In the genomic region with DNA sequence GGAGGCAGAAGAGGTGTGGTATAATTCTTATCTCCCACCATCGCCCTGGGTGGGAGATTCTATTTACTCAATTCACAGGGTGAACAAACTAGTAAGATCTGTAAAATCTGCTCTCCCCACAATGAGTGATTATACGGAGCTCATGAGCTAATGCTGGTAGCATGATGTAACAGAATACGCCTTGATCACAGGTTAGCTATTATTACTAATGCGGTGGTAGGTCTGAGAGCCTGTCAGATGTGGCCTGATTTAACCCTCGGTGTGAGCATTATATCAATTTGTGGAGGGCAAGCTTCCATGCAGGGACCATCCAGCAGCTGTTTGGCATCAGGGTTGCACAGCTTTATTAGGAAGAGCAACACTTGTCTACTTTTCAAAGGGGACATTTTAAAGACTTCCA, we compare ENCODE assay signal across 15 cellular contexts. TPM values are rescaled to one million over a fixed set of nuclear protein-coding genes. Genes with fewer than 3 reads are reported as not detected.
A peak's percentile ranks its signal among the peaks of the same experiment; 100 is the strongest.
DNase-seq lines count a peak whose midpoint lies in the region; TF ChIP-seq lines count a peak whose summit lies in the region.
"Had no signal": no experiment of that assay in that cellular context is flagged by ENCODE, and none has a peak within 500 bp of the region (broad histone marks: within the 10 kb centered on the region; RNA-seq: fewer than 3 reads in every experiment).

No MANE protein-coding gene starts in this region.

- H3K27ac ChIP-seq in BLaER1: no peak overlapping the region
- H3K27ac ChIP-seq: C4-2B, parathyroid adenoma had no signal

- H3K4me1 ChIP-seq in BLaER1: peaks cover 43% of the 10 kb centered on the region
- H3K4me1 ChIP-seq in adipocyte (ENCODE audit: control insufficient read depth, insufficient read depth, low read length): peaks cover 44% of the 10 kb centered on the region
- H3K4me1 ChIP-seq: parathyroid adenoma had no signal

- H4K20me1 ChIP-seq in BLaER1: no peaks in the 10 kb centered on the region

- H3K4me3 ChIP-seq in BLaER1: no peak overlapping the region
- H3K4me3 ChIP-seq in MG63: no peak overlapping the region
- H3K4me3 ChIP-seq in adipocyte (ENCODE audit: low read length): peak overlapping the region; percentile 43
- H3K4me3 ChIP-seq in lower leg skin (ENCODE audit: low read depth, poor library complexity, severe bottlenecking): no peak overlapping the region
- H3K4me3 ChIP-seq in H7 (ENCODE audit: insufficient read depth, low read depth, low read length): no peak overlapping the region

- intact Hi-C loops in lower leg skin (cut with DNase I; ENCODE audit: low total_unique reads): no loop called here

- TF ChIP-seq CTCF in lower leg skin (IDR thresholded peaks at IDR 0.05): no peak

- H3K4me2 ChIP-seq in BLaER1: peak overlapping the region; percentile 25; the same call in 1 of the 2 replicates

- H3K9ac ChIP-seq in BLaER1 (no peak overlapping the region), adipocyte (ENCODE audit: low read length) (peak overlapping the region; percentile 62)
- H3K9ac ChIP-seq: parathyroid adenoma had no signal

- DNase-seq in MG63 (peak; percentile 13), adipocyte (ENCODE audit: low read depth) (no peak), myocyte (ENCODE audit: low read depth) (peak; percentile 65), NCI-H1436 treated with DMSO at 0.1 percent for 48 hours (lab: John Stamatoyannopoulos, UW) (no peak), lower leg skin (ENCODE audit: low spot score in 2 of 2) (no peak), H7 (no peak)
- DNase-seq in effector CD8-positive, alpha-beta T cell (lab: John Stamatoyannopoulos, UW): no peak
- DNase-seq: GF-D8, midbrain, NCI-H510A, T1000 had no signal

- H3K9me3 ChIP-seq in BLaER1: peaks cover 14% of the 10 kb centered on the region; the same call in 1 of the 2 replicates
- H3K9me3 ChIP-seq in MG63: no peaks in the 10 kb centered on the region
- no peaks in the 10 kb centered on the region for H3K9me3 ChIP-seq in adipocyte (ENCODE audit: control insufficient read depth, low read length)

- H3K27me3 ChIP-seq in BLaER1 (no peaks in the 10 kb centered on the region), MG63 (no peaks in the 10 kb centered on the region), adipocyte (replicated peaks; ENCODE audit: control insufficient read depth, insufficient read depth, low read length) (peaks cover 50% of the 10 kb centered on the region), H7 (ENCODE audit: control insufficient read depth, insufficient read depth, low read length) (no peaks in the 10 kb centered on the region; the same call in 1 of the 2 replicates)

- H3K36me3 ChIP-seq in BLaER1 (no peaks in the 10 kb centered on the region), MG63 (no peaks in the 10 kb centered on the region), adipocyte (ENCODE audit: control insufficient read depth, insufficient read depth, low read length, severe bottlenecking) (no peaks in the 10 kb centered on the region), H7 (replicated peaks; ENCODE audit: control insufficient read depth, insufficient read depth, low read length) (no peaks in the 10 kb centered on the region)

- TF ChIP-seq POLR2A in lower leg skin (IDR thresholded peaks at IDR 0.05): no peak

- 24 to 36% methylated on average over 5 of the region's 5 CpGs for WGBS in lower leg skin, 2 donors

RNA-seq across cellular contexts. Expression of a gene that starts 18.5 kb away (rescaled TPM):
- total RNA-seq in MG63 (2014; rRNA removed; shearing (Covaris generic); ENCODE audit: low replicate concordance): 0.20 TPM in 1 of 2 replicates, not detected in the other
- total RNA-seq in myocyte (not detected in 2 replicates), lower leg skin (1 to 10 TPM in 2 of 4 donors, under 1 TPM in 1, not detected in 1; 0.99 to 1.8 (median 1.1) TPM)
- polyA plus RNA-seq in myocyte (2012): 0.09 TPM
- total RNA-seq in H7 (2014; rRNA removed; shearing (Covaris generic)): not detected in 2 replicates
- total RNA-seq: Right ventricle myocardium inferior had no signal

RNA-seq across cellular contexts. Expression of a gene that starts 32.4 kb away (rescaled TPM):
- 0.22 and 1.4 TPM in 2 replicates for total RNA-seq in MG63 (2014; rRNA removed; shearing (Covaris generic); ENCODE audit: low replicate concordance)
- total RNA-seq in myocyte (2.4 and 2.5 TPM in 2 replicates), lower leg skin (10 to 100 TPM in 1 of 4 donors, 1 to 10 TPM in 3; 5.9 to 10.5 (median 9.0) TPM)
- 0.59 TPM for polyA plus RNA-seq in myocyte (2012)
- total RNA-seq in H7 (2014; rRNA removed; shearing (Covaris generic)): 7.9 and 10.6 TPM in 2 replicates

Comparison
In these comparisons a context has a peak if more than half of its experiments do, and no peak if none do; other contexts are left out.
1. DNase-seq: peak in MG63 (single experiment) and myocyte (single experiment); none in adipocyte (single experiment), NCI-H1436 treated with DMSO at 0.1 percent for 48 hours (single experiment), lower leg skin (0 of 2), effector CD8-positive, alpha-beta T cell (single experiment) and H7 (single experiment).